Comparison of ENCODE assay signal across 20 cellular contexts in genomic region chr2:126059379-126059778, GRCh38.
DNase-seq lines count a peak whose midpoint lies in the region; ATAC-seq and TF ChIP-seq lines count a peak whose summit lies in the region.
"Had no signal": no experiment of that assay in that cellular context is flagged by ENCODE, and none has a peak within 500 bp of the region (broad histone marks: within the 10 kb centered on the region; RNA-seq: fewer than 3 reads in every experiment).

No MANE protein-coding gene starts in this region.

- H3K36me3 ChIP-seq in Caco-2 (ENCODE audit: control insufficient read depth, insufficient read depth, low read length), result no peaks in the 10 kb centered on the region
- no peaks in the 10 kb centered on the region for H3K36me3 ChIP-seq in NT2/D1 (ENCODE audit: insufficient read depth, insufficient read length, low read length)
- H3K36me3 ChIP-seq in smooth muscle cell (ENCODE audit: low read depth), result no peaks in the 10 kb centered on the region
- H3K36me3 ChIP-seq: BLaER1 had no signal

- H3K4me3 Mint-ChIP-seq in Caco-2 (ENCODE audit: unreplicated experiment) (no peak overlapping the region), nephron progenitor cell (no peak overlapping the region)
- H3K4me3 Mint-ChIP-seq: CD8-positive, alpha-beta T cell; IgD-negative memory B cell had no signal

- H2AFZ ChIP-seq in smooth muscle cell (ENCODE audit: low read depth), result no peak overlapping the region
- H2AFZ ChIP-seq: PC-9 had no signal

- peaks cover 13% of the 10 kb centered on the region for H3K36me3 Mint-ChIP-seq in Caco-2 (ENCODE audit: insufficient read depth, unreplicated experiment)
- H3K36me3 Mint-ChIP-seq in nephron progenitor cell (ENCODE audit: low read depth), result peaks cover 26% of the 10 kb centered on the region
- H3K36me3 Mint-ChIP-seq: CD8-positive, alpha-beta T cell had no signal

- intact Hi-C loops in Caco-2 (cut with micrococcal nuclease; ENCODE audit: unreplicated experiment), result no loop called here

- H3K4me2 ChIP-seq in smooth muscle cell, result no peak overlapping the region
- H3K4me2 ChIP-seq: BLaER1, PC-9, SK-N-SH had no signal

- CTCF ChIA-PET in Caco-2 (lab: Charles Lee), result interaction anchor here (0.7 kb wide), 1 partner anchor 13 kb away, joined by 3 read pairs; no protein-coding TSS in a partner anchor

- H3K27me3 ChIP-seq in Caco-2 (replicated peaks; ENCODE audit: control insufficient read depth, insufficient read depth, low read length) (no peaks in the 10 kb centered on the region), NT2/D1 (ENCODE audit: insufficient read depth, insufficient read length) (no peaks in the 10 kb centered on the region), smooth muscle cell (ENCODE audit: low read depth) (no peaks in the 10 kb centered on the region)
- H3K27me3 ChIP-seq: BLaER1 had no signal

- DNase-seq in Caco-2 (no peak), NT2/D1 (ENCODE audit: low read depth, low spot score) (peak; percentile 33), foreskin melanocyte (peak; percentile 90), nephron progenitor cell (peak; percentile 2), D341Med (ENCODE audit: low spot score) (no peak), kidney tubule cell (ENCODE audit: low spot score) (no peak), smooth muscle cell (lab: John Stamatoyannopoulos, UW; ENCODE audit: unreplicated experiment) (no peak)
- DNase-seq: CD8-positive, alpha-beta T cell; DND-41; GDM1; NCI-H1105 treated with DMSO at 0.1 percent for 48 hours; NCI-H187; NCI-H748 treated with DMSO at 0.1 percent for 48 hours; PC-9; SK-N-SH had no signal

- H3K4me1 Mint-ChIP-seq in Caco-2 (ENCODE audit: low read depth, unreplicated experiment) (no peaks in the 10 kb centered on the region), nephron progenitor cell (peaks cover 11% of the 10 kb centered on the region)
- H3K4me1 Mint-ChIP-seq: IgD-negative memory B cell had no signal

- no peak overlapping the region for H3K4me3 ChIP-seq in Caco-2 (ENCODE audit: low read depth, low read length)
- no peak overlapping the region for H3K4me3 ChIP-seq in NT2/D1 (ENCODE audit: insufficient read length, low read depth)
- no peak overlapping the region for H3K4me3 ChIP-seq in smooth muscle cell
- H3K4me3 ChIP-seq: BLaER1, GM12878, PC-9 had no signal

- H3K79me2 ChIP-seq in smooth muscle cell (ENCODE audit: low read depth), result no peaks in the 10 kb centered on the region

- POLR2A ChIA-PET in Caco-2 (lab: Charles Lee), result no interaction called here

- H3K4me1 ChIP-seq in Caco-2 (0 out of 2 replicates have a peak, but pooled peaks cover 5% of the 10 kb centered on the region), NT2/D1 (ENCODE audit: insufficient read depth, insufficient read length) (no peaks in the 10 kb centered on the region), smooth muscle cell (ENCODE audit: low read depth) (no peaks in the 10 kb centered on the region)
- H3K4me1 ChIP-seq: BLaER1 had no signal

- H3K27ac Mint-ChIP-seq in Caco-2 (ENCODE audit: unreplicated experiment) (peak overlapping the region; percentile 45), nephron progenitor cell (peak overlapping the region; percentile 73)
- H3K27ac Mint-ChIP-seq: CD8-positive, alpha-beta T cell; IgD-negative memory B cell had no signal

- no peaks in the 10 kb centered on the region for H3K27me3 Mint-ChIP-seq in Caco-2 (ENCODE audit: insufficient read depth, unreplicated experiment)
- peaks cover 10% of the 10 kb centered on the region for H3K27me3 Mint-ChIP-seq in nephron progenitor cell (ENCODE audit: low read depth, poor library complexity)
- H3K27me3 Mint-ChIP-seq: IgD-negative memory B cell had no signal

- TF ChIP-seq CTCF in Caco-2 (IDR thresholded peaks at IDR 0.05; ENCODE audit: insufficient read depth in 1 of 2, low read depth in 1 of 2, low read length in 1 of 2, severe bottlenecking in 1 of 2, unreplicated experiment in 1 of 2) (no peak), nephron progenitor cell (IDR thresholded peaks at IDR 0.05) (no peak), smooth muscle cell (IDR thresholded peaks at IDR 0.05; ENCODE audit: borderline replicate concordance, insufficient read depth, poor library complexity, severe bottlenecking) (no peak)

- no peak overlapping the region for H3K27ac ChIP-seq in smooth muscle cell (ENCODE audit: low read depth)
- H3K27ac ChIP-seq: BLaER1, PC-9 had no signal

- H3K9ac ChIP-seq in NT2/D1 (ENCODE audit: insufficient read length, low read depth), result no peak overlapping the region
- no peak overlapping the region for H3K9ac ChIP-seq in smooth muscle cell (ENCODE audit: low read depth)
- H3K9ac ChIP-seq: BLaER1, SK-N-SH had no signal

- no TSS peak for BruUV-seq in Caco-2 (replicated peaks; lab: Mats Ljungman, UMichigan)

- H3K9me3 ChIP-seq in Caco-2 (peaks cover 30% of the 10 kb centered on the region), NT2/D1 (ENCODE audit: insufficient read depth, low read length) (peaks cover 28% of the 10 kb centered on the region), smooth muscle cell (replicated peaks; ENCODE audit: low read depth) (no peaks in the 10 kb centered on the region)
- H3K9me3 ChIP-seq: SK-N-SH had no signal

- no peaks in the 10 kb centered on the region for H3F3A ChIP-seq in smooth muscle cell (ENCODE audit: low read depth)

- ATAC-seq in HG03108 (IDR thresholded peaks at IDR 0.05; ENCODE audit: unreplicated experiment), result no peak
- ATAC-seq: CD8-positive, alpha-beta T cell; GM12878; HCT116 had no signal

- no peaks in the 10 kb centered on the region for H4K20me1 ChIP-seq in smooth muscle cell (ENCODE audit: low read depth)
- H4K20me1 ChIP-seq: BLaER1 had no signal

- H3K9me3 Mint-ChIP-seq in Caco-2 (ENCODE audit: unreplicated experiment) (peaks cover 69% of the 10 kb centered on the region), nephron progenitor cell (peaks cover 75% of the 10 kb centered on the region)

- 46% methylated on average over 2 of the region's 2 CpGs for WGBS in smooth muscle cell (ENCODE audit: low lambda C conversion rate)

Comparison
In these comparisons a context has a peak if more than half of its experiments do, and no peak if none do; other contexts are left out.
1. DNase-seq: peak in NT2/D1 (single experiment), foreskin melanocyte (single experiment) and nephron progenitor cell (single experiment); none in Caco-2 (0 of 2), D341Med (single experiment), kidney tubule cell (single experiment) and smooth muscle cell (single experiment).